In genomic region chr6:25342784-25343183, GRCh38 we compare ENCODE assay signal across 1 cellular context.
TF ChIP-seq lines count a peak whose summit lies in the region.

No MANE protein-coding gene starts in this region.

TF ChIP-seq in SK-N-SH, 30 proteins besides CTCF, POLR2A, EP300 and RAD21:
- TF ChIP-seq FOSL2 (IDR thresholded peaks at IDR 0.05; ENCODE audit: borderline replicate concordance, low read depth) (no peak), NFIC (IDR thresholded peaks at IDR 0.05; ENCODE audit: borderline replicate concordance) (peak; percentile 25; the same call in 1 of the 2 replicates), TEAD4 (IDR thresholded peaks at IDR 0.05; ENCODE audit: borderline replicate concordance, insufficient read depth) (peak; percentile 60; the same call in 1 of the 2 replicates), RXRA (IDR thresholded peaks at IDR 0.05; ENCODE audit: borderline replicate concordance, low read depth) (peak; percentile 76; the same call in 1 of the 2 replicates), PBX3 (IDR thresholded peaks at IDR 0.05) (peak; percentile 96), USF1 (IDR thresholded peaks at IDR 0.05; ENCODE audit: borderline replicate concordance, low read depth) (no peak), MEF2A (IDR thresholded peaks at IDR 0.05; ENCODE audit: borderline replicate concordance, low read depth) (0 out of 2 replicates have a peak, but pooled peaks have one; percentile 18), POLR2AphosphoS5 (IDR thresholded peaks at IDR 0.05; ENCODE audit: low read depth, low read length) (peak; percentile 76), NRF1 (IDR thresholded peaks at IDR 0.05; ENCODE audit: low read depth, low read length) (no peak), SIN3A (IDR thresholded peaks at IDR 0.05; ENCODE audit: borderline replicate concordance, low read depth, low read length) (0 out of 2 replicates have a peak, but pooled peaks have one; percentile 37), JUND (IDR thresholded peaks at IDR 0.05) (peak; percentile 44), GATA2 (CRISPR knock-in tag; IDR thresholded peaks at IDR 0.05) (no peak), TCF12 (IDR thresholded peaks at IDR 0.05) (peak; percentile 99), FOXM1 (IDR thresholded peaks at IDR 0.05; ENCODE audit: low read depth) (peak; percentile 57; the same call in 1 of the 2 replicates)
- TF ChIP-seq, protein P1, sequence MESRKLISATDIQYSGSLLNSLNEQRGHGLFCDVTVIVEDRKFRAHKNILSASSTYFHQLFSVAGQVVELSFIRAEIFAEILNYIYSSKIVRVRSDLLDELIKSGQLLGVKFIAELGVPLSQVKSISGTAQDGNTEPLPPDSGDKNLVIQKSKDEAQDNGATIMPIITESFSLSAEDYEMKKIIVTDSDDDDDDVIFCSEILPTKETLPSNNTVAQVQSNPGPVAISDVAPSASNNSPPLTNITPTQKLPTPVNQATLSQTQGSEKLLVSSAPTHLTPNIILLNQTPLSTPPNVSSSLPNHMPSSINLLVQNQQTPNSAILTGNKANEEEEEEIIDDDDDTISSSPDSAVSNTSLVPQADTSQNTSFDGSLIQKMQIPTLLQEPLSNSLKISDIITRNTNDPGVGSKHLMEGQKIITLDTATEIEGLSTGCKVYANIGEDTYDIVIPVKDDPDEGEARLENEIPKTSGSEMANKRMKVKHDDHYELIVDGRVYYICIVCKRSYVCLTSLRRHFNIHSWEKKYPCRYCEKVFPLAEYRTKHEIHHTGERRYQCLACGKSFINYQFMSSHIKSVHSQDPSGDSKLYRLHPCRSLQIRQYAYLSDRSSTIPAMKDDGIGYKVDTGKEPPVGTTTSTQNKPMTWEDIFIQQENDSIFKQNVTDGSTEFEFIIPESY (IDR thresholded peaks at IDR 0.05; ENCODE audit: borderline replicate concordance, low read depth), result 0 out of 2 replicates have a peak, but pooled peaks have one; percentile 11
- TF ChIP-seq, protein P2, sequence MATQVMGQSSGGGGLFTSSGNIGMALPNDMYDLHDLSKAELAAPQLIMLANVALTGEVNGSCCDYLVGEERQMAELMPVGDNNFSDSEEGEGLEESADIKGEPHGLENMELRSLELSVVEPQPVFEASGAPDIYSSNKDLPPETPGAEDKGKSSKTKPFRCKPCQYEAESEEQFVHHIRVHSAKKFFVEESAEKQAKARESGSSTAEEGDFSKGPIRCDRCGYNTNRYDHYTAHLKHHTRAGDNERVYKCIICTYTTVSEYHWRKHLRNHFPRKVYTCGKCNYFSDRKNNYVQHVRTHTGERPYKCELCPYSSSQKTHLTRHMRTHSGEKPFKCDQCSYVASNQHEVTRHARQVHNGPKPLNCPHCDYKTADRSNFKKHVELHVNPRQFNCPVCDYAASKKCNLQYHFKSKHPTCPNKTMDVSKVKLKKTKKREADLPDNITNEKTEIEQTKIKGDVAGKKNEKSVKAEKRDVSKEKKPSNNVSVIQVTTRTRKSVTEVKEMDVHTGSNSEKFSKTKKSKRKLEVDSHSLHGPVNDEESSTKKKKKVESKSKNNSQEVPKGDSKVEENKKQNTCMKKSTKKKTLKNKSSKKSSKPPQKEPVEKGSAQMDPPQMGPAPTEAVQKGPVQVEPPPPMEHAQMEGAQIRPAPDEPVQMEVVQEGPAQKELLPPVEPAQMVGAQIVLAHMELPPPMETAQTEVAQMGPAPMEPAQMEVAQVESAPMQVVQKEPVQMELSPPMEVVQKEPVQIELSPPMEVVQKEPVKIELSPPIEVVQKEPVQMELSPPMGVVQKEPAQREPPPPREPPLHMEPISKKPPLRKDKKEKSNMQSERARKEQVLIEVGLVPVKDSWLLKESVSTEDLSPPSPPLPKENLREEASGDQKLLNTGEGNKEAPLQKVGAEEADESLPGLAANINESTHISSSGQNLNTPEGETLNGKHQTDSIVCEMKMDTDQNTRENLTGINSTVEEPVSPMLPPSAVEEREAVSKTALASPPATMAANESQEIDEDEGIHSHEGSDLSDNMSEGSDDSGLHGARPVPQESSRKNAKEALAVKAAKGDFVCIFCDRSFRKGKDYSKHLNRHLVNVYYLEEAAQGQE (IDR thresholded peaks at IDR 0.05; ENCODE audit: low read depth, low read length), result 0 out of 2 replicates have a peak, but pooled peaks have one; percentile 19
